ENCODE assay signal across 11 cellular contexts in genomic region chr5:59685806-59686205, GRCh38.
DNase-seq lines count a peak whose midpoint lies in the region; ATAC-seq and TF ChIP-seq lines count a peak whose summit lies in the region.
"Had no signal": no experiment of that assay in that cellular context is flagged by ENCODE, and none has a peak within 500 bp of the region (broad histone marks: within the 10 kb centered on the region; RNA-seq: fewer than 3 reads in every experiment).

No MANE protein-coding gene starts in this region.

- H3K4me2 ChIP-seq in IMR-90 (ENCODE audit: low read depth, low read length), result no peak overlapping the region

- H4K20me1 ChIP-seq in IMR-90 (ENCODE audit: insufficient read depth, low read length), result no peaks in the 10 kb centered on the region

- no peaks in the 10 kb centered on the region for H3K4me1 ChIP-seq in IMR-90 (ENCODE audit: control insufficient read depth, insufficient read depth, low read length)

- peak; percentile 9 for DNase-seq in IMR-90
- DNase-seq in inferior parietal cortex (ENCODE audit: extremely low spot score), result peak; percentile 67
- no peak for DNase-seq in activated T-cell treated with anti-CD3 and anti-CD28 coated beads, Interleukin-2, amount 50 U/mL, for 48 hours
- DNase-seq in activated CD4-positive, alpha-beta T cell treated with anti-CD3 and anti-CD28 coated beads for 1 hour, result no peak
- DNase-seq in AG08395 (ENCODE audit: low spot score), result no peak
- no peak for DNase-seq in NCI-H128 (lab: John Stamatoyannopoulos, UW; ENCODE audit: unreplicated experiment)
- DNase-seq: naive B cell; stimulated activated CD4-positive, alpha-beta T cell treated with anti-CD3 and anti-CD28 coated beads, Interleukin-4, amount 100 ng/mL, for 24 hours had no signal

- H3K9me3 ChIP-seq in IMR-90 (ENCODE audit: control insufficient read depth, insufficient read depth, low read length), result no peaks in the 10 kb centered on the region
- H3K9me3 ChIP-seq: esophagus muscularis mucosa had no signal

- no peak for TF ChIP-seq CTCF in IMR-90 (conservative IDR thresholded peaks at IDR 0.05; ENCODE audit: low read depth, low read length)

- H3K14ac ChIP-seq in IMR-90 (replicated peaks; ENCODE audit: low read depth, low read length), result no peak overlapping the region

- dilution Hi-C loops in IMR-90 (cut with HindIII; ENCODE audit: low sequenced_read_pairs, unreplicated experiment), result no loop called here

- CTCF ChIA-PET in IMR-90 (lab: Yijun Ruan, JAX), result no interaction called here

- WGBS in IMR-90 (ENCODE audit: extremely low coverage in 2 of 2, insufficient read length in 1 of 2), 2 experiments, result no CpG with 5 or more reads among the region's 2 CpGs

- no peaks in the 10 kb centered on the region for H3K9me1 ChIP-seq in IMR-90 (ENCODE audit: insufficient read depth, low read length)

- H3K56ac ChIP-seq in IMR-90 (ENCODE audit: extremely low read depth, insufficient read depth, low read length), result no peak overlapping the region

- no peak overlapping the region for H3K4ac ChIP-seq in IMR-90 (ENCODE audit: low read depth, low read length)

- in situ Hi-C loops in IMR-90 (cut with MboI; ENCODE audit: low sequenced_read_pairs), result no loop called here

- POLR2A ChIA-PET in IMR-90 (lab: Charles Lee; ENCODE audit: unreplicated experiment), result no interaction called here

- no peak overlapping the region for H4K91ac ChIP-seq in IMR-90 (ENCODE audit: insufficient read depth, low read depth, low read length)

- ATAC-seq in GM18502 (IDR thresholded peaks at IDR 0.05; ENCODE audit: poor library complexity, unreplicated experiment), result peak; percentile 84
- ATAC-seq in GM21529 (IDR thresholded peaks at IDR 0.05; ENCODE audit: unreplicated experiment), result peak; percentile 80
- ATAC-seq in IMR-90 (ENCODE audit: low read depth), result peak; percentile 56; the same call in 1 of the 2 replicates

- H3K4me3 ChIP-seq in IMR-90 (ENCODE audit: insufficient read depth, low read depth, low read length), result no peak overlapping the region
- H3K4me3 ChIP-seq: esophagus muscularis mucosa had no signal

- H2BK120ac ChIP-seq in IMR-90 (ENCODE audit: low read depth, low read length), result no peak overlapping the region

- no peak overlapping the region for H4K5ac ChIP-seq in IMR-90 (ENCODE audit: low read depth, low read length)

- no peak overlapping the region for H3K27ac ChIP-seq in IMR-90 (ENCODE audit: insufficient read depth, low read length)
- H3K27ac ChIP-seq: esophagus muscularis mucosa had no signal

- no peak overlapping the region for H3K9ac ChIP-seq in IMR-90 (ENCODE audit: low read depth, low read length)

- no peaks in the 10 kb centered on the region for H3K27me3 ChIP-seq in IMR-90 (ENCODE audit: control insufficient read depth, insufficient read depth, low read length)
- H3K27me3 ChIP-seq: esophagus muscularis mucosa had no signal

- no TSS peak for BruUV-seq in IMR-90 (replicated peaks; lab: Mats Ljungman, UMichigan)

- no peak for TF ChIP-seq POLR2A in IMR-90 (IDR thresholded peaks at IDR 0.05; ENCODE audit: low read depth, low read length)

- TF ChIP-seq RAD21 in IMR-90 (IDR thresholded peaks at IDR 0.05; ENCODE audit: low read length), result no peak

- no peak overlapping the region for H2BK20ac ChIP-seq in IMR-90 (ENCODE audit: low read depth, low read length)

- H2BK15ac ChIP-seq in IMR-90 (ENCODE audit: low read depth, low read length), result no peak overlapping the region

- no peaks in the 10 kb centered on the region for H3K79me1 ChIP-seq in IMR-90 (ENCODE audit: low read depth in 1 of 2, low read length in 2 of 2)

- no peaks in the 10 kb centered on the region for H3K36me3 ChIP-seq in IMR-90 (ENCODE audit: control insufficient read depth, insufficient read depth, low read length)
- H3K36me3 ChIP-seq: esophagus muscularis mucosa had no signal

- no peak overlapping the region for H4K8ac ChIP-seq in IMR-90 (ENCODE audit: low read depth in 2 of 2, low read length in 2 of 2)

- no peak overlapping the region for H2AK9ac ChIP-seq in IMR-90 (replicated peaks; ENCODE audit: low read depth, low read length, poor library complexity)

- H2AK5ac ChIP-seq in IMR-90 (ENCODE audit: low read depth, low read length), result no peak overlapping the region

- H2BK5ac ChIP-seq in IMR-90 (ENCODE audit: low read depth, low read length, poor library complexity, severe bottlenecking), result no peak overlapping the region

- no peak overlapping the region for H2AFZ ChIP-seq in IMR-90 (replicated peaks; ENCODE audit: low read length, poor library complexity)

- H3K18ac ChIP-seq in IMR-90 (ENCODE audit: low read depth, low read length), result no peak overlapping the region

- intact Hi-C loops in IMR-90 (cut with micrococcal nuclease), result no loop called here

- H3K23ac ChIP-seq in IMR-90 (ENCODE audit: low read depth, low read length), result no peak overlapping the region

TF ChIP-seq in IMR-90, 13 proteins besides CTCF, POLR2A, EP300 and RAD21:
- no peak for TF ChIP-seq CEBPB (IDR thresholded peaks at IDR 0.05; ENCODE audit: low read depth, low read length)
- no peak for TF ChIP-seq MAFK (IDR thresholded peaks at IDR 0.05; ENCODE audit: low read depth, low read length)
- TF ChIP-seq FOS (IDR thresholded peaks at IDR 0.05; ENCODE audit: low read depth, low read length), result no peak
- TF ChIP-seq USF2 (IDR thresholded peaks at IDR 0.05; ENCODE audit: low read depth, low read length), result no peak
- no peak for TF ChIP-seq MXI1 (IDR thresholded peaks at IDR 0.05; ENCODE audit: borderline replicate concordance, low read depth, low read length)
- no peak for TF ChIP-seq RCOR1 (IDR thresholded peaks at IDR 0.05; ENCODE audit: insufficient replicate concordance, low read length)
- TF ChIP-seq MAZ (IDR thresholded peaks at IDR 0.05; ENCODE audit: borderline replicate concordance, low read depth, low read length), result no peak

Comparison
In these comparisons a context has a peak if more than half of its experiments do, and no peak if none do; other contexts are left out.
1. DNase-seq: peak in IMR-90 (single experiment) and inferior parietal cortex (single experiment); none in activated T-cell treated with anti-CD3 and anti-CD28 coated beads, Interleukin-2, amount 50 U/mL, for 48 hours (0 of 2), activated CD4-positive, alpha-beta T cell treated with anti-CD3 and anti-CD28 coated beads for 1 hour (single experiment), AG08395 (single experiment) and NCI-H128 (single experiment).
2. Peak in every context shown above with its lines, with median percentiles within 50 percentile points of each other: ATAC-seq.